ENCODE assay signal across 12 cellular contexts in genomic region chr9:71506821-71507220, GRCh38.
DNase-seq lines count a peak whose midpoint lies in the region; ATAC-seq, FAIRE-seq and TF ChIP-seq lines count a peak whose summit lies in the region.
"Had no signal": no experiment of that assay in that cellular context is flagged by ENCODE, and none has a peak within 500 bp of the region (broad histone marks: within the 10 kb centered on the region; RNA-seq: fewer than 3 reads in every experiment).

No MANE protein-coding gene starts in this region.

- no peak overlapping the region for H3K23ac ChIP-seq in neuronal stem cell (ENCODE audit: low read depth, low read length, poor library complexity)

- H3K18ac ChIP-seq in neuronal stem cell (ENCODE audit: low read length) = no peak overlapping the region

- no peak overlapping the region for H2BK120ac ChIP-seq in neuronal stem cell (ENCODE audit: low read depth, low read length)

- peak; percentile 96 for FAIRE-seq in keratinocyte (lab: Jason Lieb, UNC)
- no peak for FAIRE-seq in GM12891 (lab: Jason Lieb, UNC)

- H3K79me1 ChIP-seq in neuronal stem cell (ENCODE audit: low read depth, low read length) = no peaks in the 10 kb centered on the region

- ATAC-seq in HG02970 (IDR thresholded peaks at IDR 0.05; ENCODE audit: low FRiP score, unreplicated experiment) (no peak), GM18909 (IDR thresholded peaks at IDR 0.05; ENCODE audit: poor library complexity, unreplicated experiment) (no peak)
- ATAC-seq: stimulated activated naive B cell treated with anti-CD40 and anti-IgM and Interleukin-4, amounts not matched to agents 10 μg/mL and 1 μg/mL and 100 μg/mL, for 72 hours; T-helper 17 cell had no signal

- H2AK5ac ChIP-seq in neuronal stem cell (ENCODE audit: low read depth, low read length) = no peak overlapping the region

- no peaks in the 10 kb centered on the region for H3K27me3 ChIP-seq in keratinocyte (ENCODE audit: control insufficient read depth, extremely low read depth, insufficient read depth, low read length)
- H3K27me3 ChIP-seq in neuronal stem cell (ENCODE audit: control insufficient read depth in 3 of 3, insufficient read depth in 3 of 3, low read depth in 1 of 3, low read length in 3 of 3) = no peaks in the 10 kb centered on the region

- no peaks in the 10 kb centered on the region for H4K20me1 ChIP-seq in keratinocyte (ENCODE audit: control insufficient read depth, extremely low read depth, insufficient read depth, low read length)

- H2AFZ ChIP-seq in keratinocyte (ENCODE audit: control insufficient read depth, low read length) (no peak overlapping the region), neuronal stem cell (ENCODE audit: low read length) (no peak overlapping the region)

- no peak overlapping the region for H3K9ac ChIP-seq in keratinocyte (ENCODE audit: control insufficient read depth, extremely low read depth, insufficient read depth, low read length)
- no peak overlapping the region for H3K9ac ChIP-seq in neuronal stem cell (ENCODE audit: low read depth, low read length, poor library complexity)

- no peak overlapping the region for H2BK5ac ChIP-seq in neuronal stem cell (ENCODE audit: low read length)

- no CpG with 5 or more reads among the region's 1 CpG for WGBS in neuronal stem cell (ENCODE audit: extremely low coverage in 2 of 2, insufficient read length in 2 of 2, insufficient replicate concordance in 1 of 2), 2 donors

- H4K8ac ChIP-seq in neuronal stem cell (ENCODE audit: low read depth, low read length) = no peak overlapping the region

- no peak overlapping the region for H3K14ac ChIP-seq in neuronal stem cell (ENCODE audit: low read length)

- no peak for TF ChIP-seq CTCF in keratinocyte (optimal IDR thresholded peaks at IDR 0.05 in 1 of 3, IDR thresholded peaks at IDR 0.05 in 1 of 3, conservative IDR thresholded peaks at IDR 0.05 in 1 of 3; ENCODE audit: extremely low read depth in 1 of 3, insufficient read depth in 2 of 3, low read length in 3 of 3)

- dilution Hi-C loops in keratinocyte (cut with MboI; ENCODE audit: extremely low pct_ligation_motif_present, low sequenced_read_pairs) = no loop called here

- no peak overlapping the region for H2BK12ac ChIP-seq in neuronal stem cell (ENCODE audit: low read length)

- H3K9me3 ChIP-seq in keratinocyte (ENCODE audit: control insufficient read depth, low read depth, low read length) = no peaks in the 10 kb centered on the region
- H3K9me3 ChIP-seq in neuronal stem cell (replicated peaks in 1 of 2; ENCODE audit: control insufficient read depth in 2 of 2, insufficient read depth in 1 of 2, low read depth in 1 of 2, low read length in 2 of 2) = no peaks in the 10 kb centered on the region

- no peaks in the 10 kb centered on the region for H3K9me1 ChIP-seq in keratinocyte (ENCODE audit: control insufficient read depth, extremely low read depth, insufficient read depth, low read length)

- H3K4me2 ChIP-seq in keratinocyte (ENCODE audit: control insufficient read depth, extremely low read depth, insufficient read depth, low read depth, low read length) (peak overlapping the region; percentile 43), neuronal stem cell (ENCODE audit: insufficient read depth, low read length, poor library complexity, severe bottlenecking) (no peak overlapping the region)

- H3K4me1 ChIP-seq in keratinocyte (ENCODE audit: control insufficient read depth, extremely low read depth, insufficient read depth, low read length) = peaks cover 45% of the 10 kb centered on the region
- H3K4me1 ChIP-seq in neuronal stem cell (ENCODE audit: control insufficient read depth in 2 of 2, insufficient read depth in 1 of 2, low read depth in 1 of 2, low read length in 2 of 2) = no peaks in the 10 kb centered on the region

- no peak overlapping the region for H3K4ac ChIP-seq in neuronal stem cell (ENCODE audit: low read length)

- H3K4me3 ChIP-seq in keratinocyte (ENCODE audit: control insufficient read depth in 2 of 3, extremely low read depth in 1 of 3, insufficient read depth in 2 of 3, low read depth in 1 of 3, low read length in 3 of 3) = no peak overlapping the region
- no peak overlapping the region for H3K4me3 ChIP-seq in neuronal stem cell (ENCODE audit: low read length in 2 of 2)

- peak overlapping the region; percentile 27 for H3K27ac ChIP-seq in keratinocyte (ENCODE audit: control insufficient read depth, insufficient read depth, low read length)
- H3K27ac ChIP-seq in neuronal stem cell (replicated peaks; ENCODE audit: low read length) = no peak overlapping the region

- no peak overlapping the region for H4K91ac ChIP-seq in neuronal stem cell (ENCODE audit: low read depth, low read length, poor library complexity)

- H3K36me3 ChIP-seq in keratinocyte (ENCODE audit: control insufficient read depth in 2 of 2, extremely low read depth in 1 of 2, insufficient read depth in 2 of 2, low read length in 2 of 2) (no peaks in the 10 kb centered on the region), neuronal stem cell (replicated peaks in 1 of 2; ENCODE audit: control insufficient read depth in 2 of 2, insufficient read depth in 2 of 2, low read length in 2 of 2) (no peaks in the 10 kb centered on the region)

- H2BK15ac ChIP-seq in neuronal stem cell (ENCODE audit: low read length) = no peak overlapping the region

- TF ChIP-seq POLR2A in GM12891 (IDR thresholded peaks at IDR 0.05; ENCODE audit: low read depth, low read length) = no peak

- DNase-seq in A172 (ENCODE audit: low spot score) (peak; percentile 46), HK-2 (ENCODE audit: unreplicated experiment) (peak; percentile 5), astrocyte of the hippocampus (ENCODE audit: low read depth, low spot score) (peak; percentile 37), keratinocyte (ENCODE audit: low read depth, low spot score) (peak; percentile 77), neuronal stem cell (ENCODE audit: low spot score) (no peak), GM12891 (ENCODE audit: insufficient read length, low spot score) (no peak)
- DNase-seq: activated naive CD8-positive, alpha-beta T cell treated with anti-CD3 and anti-CD28 coated beads for 36 hours; NCI-H1092 treated with DMSO at 0.1 percent for 48 hours; stimulated activated naive B cell treated with anti-CD40 and anti-IgM and Interleukin-4, amounts not matched to agents 10 μg/mL and 1 μg/mL and 100 μg/mL, for 72 hours; T-helper 17 cell had no signal

- no peaks in the 10 kb centered on the region for H3K79me2 ChIP-seq in keratinocyte (ENCODE audit: control insufficient read depth, insufficient read depth, low read length)

TF ChIP-seq in GM12891, 5 proteins besides CTCF, POLR2A, EP300 and RAD21:
- TF ChIP-seq SPI1 (IDR thresholded peaks at IDR 0.05; ENCODE audit: low read depth, low read length) = no peak
- no peak for TF ChIP-seq TAF1 (IDR thresholded peaks at IDR 0.05; ENCODE audit: low read depth, low read length)
- no peak for TF ChIP-seq POLR2AphosphoS5 (IDR thresholded peaks at IDR 0.05; ENCODE audit: low read depth, low read length)
- no peak for TF ChIP-seq PAX5 (IDR thresholded peaks at IDR 0.05; ENCODE audit: insufficient read depth, low read length, severe bottlenecking)
- no peak for TF ChIP-seq POU2F2 (IDR thresholded peaks at IDR 0.05; ENCODE audit: low read depth, low read length)

Comparison
In these comparisons a context has a peak if more than half of its experiments do, and no peak if none do; other contexts are left out.
1. DNase-seq: peak in A172 (single experiment), HK-2 (single experiment), astrocyte of the hippocampus (single experiment) and keratinocyte (single experiment); none in neuronal stem cell (single experiment) and GM12891 (single experiment).